2 cellular contexts compared by ENCODE assay signal in the genomic region with DNA sequence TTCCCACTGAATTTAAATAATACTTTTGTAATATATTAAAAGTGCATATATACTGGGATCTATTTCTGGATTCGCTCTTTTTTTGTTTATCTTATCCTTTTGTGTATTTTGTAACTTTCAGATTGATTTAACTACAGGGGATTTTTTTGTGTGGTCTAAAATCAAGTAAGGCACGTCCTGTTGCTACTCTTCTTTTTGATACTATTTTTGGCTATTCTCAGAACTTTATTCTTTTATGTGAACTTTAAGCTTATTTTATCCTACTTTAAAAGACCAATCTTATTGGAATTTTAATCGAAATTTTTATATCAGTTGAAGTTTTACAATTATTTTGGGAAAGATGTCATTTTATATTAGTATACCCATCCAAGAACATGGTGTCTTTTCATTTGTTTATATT.
TF ChIP-seq lines count a peak whose summit lies in the region.

No MANE protein-coding gene starts in this region.

TF ChIP-seq in GM12878, 131 proteins besides CTCF, POLR2A, EP300 and RAD21 (continued from another document and continues in another):
- peak; percentile 64; the same call in 1 of the 2 replicates for TF ChIP-seq ZBTB40 (IDR thresholded peaks at IDR 0.05; ENCODE audit: borderline replicate concordance)
- TF ChIP-seq MEF2A (IDR thresholded peaks at IDR 0.05; ENCODE audit: insufficient read depth, low read depth, low read length) = peak; percentile 93
- no peak for TF ChIP-seq ZNF384 (IDR thresholded peaks at IDR 0.05; ENCODE audit: borderline replicate concordance, low read depth, low read length)
- peak; percentile 72; the same call in 1 of the 2 replicates for TF ChIP-seq RUNX3 (IDR thresholded peaks at IDR 0.05; ENCODE audit: low read length)
- peak; percentile 34; the same call in 1 of the 2 replicates for TF ChIP-seq ATF2 (IDR thresholded peaks at IDR 0.05; ENCODE audit: low read length)
- TF ChIP-seq BHLHE40 (IDR thresholded peaks at IDR 0.05; ENCODE audit: borderline replicate concordance in 1 of 2, low read depth in 2 of 2, low read length in 1 of 2) = peak in 1 of 2 experiments; percentile 21; a peak in 1 of 4 replicates
- no peak for TF ChIP-seq CHD2 (IDR thresholded peaks at IDR 0.05; ENCODE audit: borderline replicate concordance, low read depth, low read length)
- TF ChIP-seq ZBTB11 (CRISPR knock-in tag; IDR thresholded peaks at IDR 0.05) = no peak
- TF ChIP-seq JUNB (IDR thresholded peaks at IDR 0.05) = peak; percentile 26; the same call in 1 of the 2 replicates
- TF ChIP-seq, protein P1, sequence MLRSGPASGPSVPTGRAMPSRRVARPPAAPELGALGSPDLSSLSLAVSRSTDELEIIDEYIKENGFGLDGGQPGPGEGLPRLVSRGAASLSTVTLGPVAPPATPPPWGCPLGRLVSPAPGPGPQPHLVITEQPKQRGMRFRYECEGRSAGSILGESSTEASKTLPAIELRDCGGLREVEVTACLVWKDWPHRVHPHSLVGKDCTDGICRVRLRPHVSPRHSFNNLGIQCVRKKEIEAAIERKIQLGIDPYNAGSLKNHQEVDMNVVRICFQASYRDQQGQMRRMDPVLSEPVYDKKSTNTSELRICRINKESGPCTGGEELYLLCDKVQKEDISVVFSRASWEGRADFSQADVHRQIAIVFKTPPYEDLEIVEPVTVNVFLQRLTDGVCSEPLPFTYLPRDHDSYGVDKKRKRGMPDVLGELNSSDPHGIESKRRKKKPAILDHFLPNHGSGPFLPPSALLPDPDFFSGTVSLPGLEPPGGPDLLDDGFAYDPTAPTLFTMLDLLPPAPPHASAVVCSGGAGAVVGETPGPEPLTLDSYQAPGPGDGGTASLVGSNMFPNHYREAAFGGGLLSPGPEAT (IDR thresholded peaks at IDR 0.05; ENCODE audit: low read depth) = peak; percentile 49; the same call in 1 of the 2 replicates
- peak; percentile 53; the same call in 1 of the 2 replicates for TF ChIP-seq NFIC (IDR thresholded peaks at IDR 0.05; ENCODE audit: low read depth, low read length)
- no peak for TF ChIP-seq TCF12 (IDR thresholded peaks at IDR 0.05; ENCODE audit: low read depth, low read length)

TF ChIP-seq in HepG2, 621 proteins besides CTCF, POLR2A, EP300 and RAD21 (continued from another document):
- TF ChIP-seq USF2 (IDR thresholded peaks at IDR 0.05; ENCODE audit: low read depth, low read length) (no peak), USF2 (CRISPR knock-in tag; IDR thresholded peaks at IDR 0.05; ENCODE audit: borderline replicate concordance) (no peak)
